Comparison of ENCODE assay signal across 11 cellular contexts in genomic region chr17:67503184-67503583, GRCh38.
A peak's percentile ranks its signal among the peaks of the same experiment; 100 is the strongest.
DNase-seq lines count a peak whose midpoint lies in the region; ATAC-seq and TF ChIP-seq lines count a peak whose summit lies in the region.
"Had no signal": no experiment of that assay in that cellular context is flagged by ENCODE, and none has a peak within 500 bp of the region (broad histone marks: within the 10 kb centered on the region; RNA-seq: fewer than 3 reads in every experiment).

No MANE protein-coding gene starts in this region.

- no peaks in the 10 kb centered on the region for H4K20me1 ChIP-seq in SK-N-SH (ENCODE audit: insufficient read depth)

- DNase-seq in BE2C (peak; percentile 21), Daoy (ENCODE audit: low read depth) (peak; percentile 83), SK-N-SH (no peak), foreskin fibroblast (peak; percentile 30 to 49), NCI-H2107 (lab: John Stamatoyannopoulos, UW) (no peak)
- DNase-seq: naive B cell, NCI-H345 had no signal

- 0 out of 4 replicates have a peak overlapping the region, but pooled peaks of 1 of the 2 experiments have one; percentile 11 for H3K27ac ChIP-seq in SK-N-SH (ENCODE audit: low read depth in 2 of 2, low read length in 1 of 2)

- ATAC-seq in HG02870 (IDR thresholded peaks at IDR 0.05; ENCODE audit: unreplicated experiment) (no peak), HG03196 (IDR thresholded peaks at IDR 0.05; ENCODE audit: unreplicated experiment) (no peak), HG03460 (IDR thresholded peaks at IDR 0.05; ENCODE audit: unreplicated experiment) (no peak)
- ATAC-seq: GM12878 had no signal

- H3K4me1 ChIP-seq in BE2C (peaks cover 9% of the 10 kb centered on the region), SK-N-SH (ENCODE audit: control insufficient read depth in 1 of 2, insufficient read depth in 2 of 2, low read depth in 1 of 2, low read length in 1 of 2) (no peaks in the 10 kb centered on the region; a peak in 1 of 4 replicates)

- peaks cover 4% of the 10 kb centered on the region for H3F3A ChIP-seq in SK-N-SH (replicated peaks; ENCODE audit: insufficient read depth)

- H3K4me2 ChIP-seq in SK-N-SH: no peak overlapping the region

- CTCF ChIA-PET in SK-N-SH (lab: Yijun Ruan, JAX): no interaction called here

- POLR2A ChIA-PET in SK-N-SH (lab: Yijun Ruan, JAX): no interaction called here

- TF ChIP-seq CTCF in BE2C (IDR thresholded peaks at IDR 0.05; ENCODE audit: low read depth, low read length) (no peak), SK-N-SH (IDR thresholded peaks at IDR 0.05) (no peak), foreskin fibroblast (IDR thresholded peaks at IDR 0.05; ENCODE audit: low read depth, low read length) (no peak)

- no peak overlapping the region for H3K9ac ChIP-seq in SK-N-SH

- TF ChIP-seq EP300 in SK-N-SH (IDR thresholded peaks at IDR 0.05; ENCODE audit: borderline replicate concordance in 1 of 2, low read depth in 1 of 2, low read length in 1 of 2): peak in 1 of 2 experiments; percentile 41; a peak in 1 of 4 replicates

- H3K36me3 ChIP-seq in BE2C (no peaks in the 10 kb centered on the region), SK-N-SH (replicated peaks in 1 of 2; ENCODE audit: control insufficient read depth in 1 of 2, insufficient read depth in 2 of 2, low read length in 1 of 2) (no peaks in the 10 kb centered on the region)

- peaks cover 11% of the 10 kb centered on the region; the same call in 1 of the 2 replicates for H3K79me2 ChIP-seq in SK-N-SH (ENCODE audit: insufficient read depth)

- no peak overlapping the region for H2AFZ ChIP-seq in SK-N-SH (ENCODE audit: low read depth)

- no peaks in the 10 kb centered on the region for H3K9me2 ChIP-seq in SK-N-SH

- no peaks in the 10 kb centered on the region for H3K9me3 ChIP-seq in BE2C
- no peaks in the 10 kb centered on the region for H3K9me3 ChIP-seq in SK-N-SH

- 17% methylated on average over 1 of the region's 1 CpG for WGBS in SK-N-SH (ENCODE audit: low lambda C conversion rate)

- no peak for TF ChIP-seq RAD21 in SK-N-SH (IDR thresholded peaks at IDR 0.05; ENCODE audit: low read length)

- H3K4me3 ChIP-seq in BE2C (ENCODE audit: low read depth, low read length) (no peak overlapping the region), SK-N-SH (ENCODE audit: low read depth in 2 of 2, low read length in 1 of 2) (no peak overlapping the region), foreskin fibroblast (ENCODE audit: low read depth in 1 of 2, low read length in 2 of 2) (no peak overlapping the region)
- H3K4me3 ChIP-seq: GM12878 had no signal

- H3K27me3 ChIP-seq in BE2C (no peaks in the 10 kb centered on the region), SK-N-SH (ENCODE audit: insufficient read depth) (no peaks in the 10 kb centered on the region)

TF ChIP-seq in SK-N-SH, 30 proteins besides CTCF, POLR2A, EP300 and RAD21:
- TF ChIP-seq NFIC (IDR thresholded peaks at IDR 0.05; ENCODE audit: borderline replicate concordance) (peak; percentile 61; the same call in 1 of the 2 replicates), SIN3A (IDR thresholded peaks at IDR 0.05; ENCODE audit: borderline replicate concordance, low read depth, low read length) (no peak), TCF12 (IDR thresholded peaks at IDR 0.05) (peak; percentile 56; the same call in 1 of the 2 replicates), JUND (IDR thresholded peaks at IDR 0.05) (peak; percentile 50), ELF1 (IDR thresholded peaks at IDR 0.05) (no peak), USF2 (IDR thresholded peaks at IDR 0.05; ENCODE audit: borderline replicate concordance, low read depth, low read length) (no peak), FOSL2 (IDR thresholded peaks at IDR 0.05; ENCODE audit: borderline replicate concordance, low read depth) (peak; percentile 74)

Comparison
In these comparisons a context has a peak if more than half of its experiments do, and no peak if none do; other contexts are left out.
1. DNase-seq: peak in BE2C (single experiment), Daoy (single experiment) and foreskin fibroblast (2 of 2); none in SK-N-SH (single experiment) and NCI-H2107 (single experiment).